Comparison of ENCODE assay signal across 8 cellular contexts in genomic region chr3:36540898-36541518, GRCh38.
DNase-seq lines count a peak whose midpoint lies in the region; ATAC-seq and TF ChIP-seq lines count a peak whose summit lies in the region.

No MANE protein-coding gene starts in this region.

- no peaks in the 10 kb centered on the region for H3K36me3 Mint-ChIP-seq in activated naive CD4-positive, alpha-beta T cell treated with anti-CD3 and anti-CD28 coated beads, Interleukin-2, amount 50 U/mL, for 72 hours
- no peaks in the 10 kb centered on the region for H3K36me3 Mint-ChIP-seq in T-cell

- H3K4me3 ChIP-seq in lung, result no peak overlapping the region

- WGBS in lung, 2 donors, result 64 to 66% methylated on average over 3 of the region's 3 CpGs

- no peaks in the 10 kb centered on the region for H3K27me3 ChIP-seq in lung (ENCODE audit: control insufficient read depth, insufficient read depth)

- DNase-seq in DMS53 (lab: John Stamatoyannopoulos, UW) (peak; percentile 44), HuH-7.5 (ENCODE audit: low spot score) (peak; percentile 19), astrocyte of the hippocampus (ENCODE audit: low read depth, low spot score) (peak; percentile 68), lung (ENCODE audit: low spot score) (no peak), Ammon's horn (ENCODE audit: low spot score) (no peak), NCI-H2171 treated with DMSO at 0.1 percent for 48 hours (lab: John Stamatoyannopoulos, UW) (no peak), T-cell (no peak)
- no peak for DNase-seq in activated naive CD4-positive, alpha-beta T cell treated with anti-CD3 and anti-CD28 coated beads, Interleukin-2, amount 50 U/mL, for 72 hours (ENCODE audit: low spot score in 2 of 2)

- H3K27me3 Mint-ChIP-seq in T-cell, result peaks cover 3 to 8% of the 10 kb centered on the region in 2 donors

- ATAC-seq in lung (ENCODE audit: insufficient read depth, low FRiP score) (no peak), T-cell (replicated peaks in 1 of 4) (no peak)
- ATAC-seq in activated naive CD4-positive, alpha-beta T cell treated with anti-CD3 and anti-CD28 coated beads, Interleukin-2, amount 50 U/mL, for 72 hours, result no peak

- no peak overlapping the region for H3K27ac Mint-ChIP-seq in activated naive CD4-positive, alpha-beta T cell treated with anti-CD3 and anti-CD28 coated beads, Interleukin-2, amount 50 U/mL, for 72 hours
- no peak overlapping the region for H3K27ac Mint-ChIP-seq in T-cell

- H3K36me3 ChIP-seq in lung (ENCODE audit: control insufficient read depth in 2 of 2, insufficient read depth in 2 of 2, low read length in 2 of 2), result no peaks in the 10 kb centered on the region

- no peaks in the 10 kb centered on the region for H3K4me1 ChIP-seq in lung (ENCODE audit: control insufficient read depth in 2 of 2, insufficient read depth in 2 of 2, low read length in 2 of 2)

- CTCF ChIA-PET in T-cell (lab: Charles Lee), result interaction anchor here in 1 of 2 donors (1.2 kb wide), 1 partner anchor 207 kb away, joined by 3 read pairs; no protein-coding TSS in a partner anchor

- TF ChIP-seq CTCF in lung (IDR thresholded peaks at IDR 0.05; ENCODE audit: control extremely low read depth, extremely low read depth), result peak; percentile 16

- H3K9me3 Mint-ChIP-seq in activated naive CD4-positive, alpha-beta T cell treated with anti-CD3 and anti-CD28 coated beads, Interleukin-2, amount 50 U/mL, for 72 hours, result peaks cover 0 to 6% of the 10 kb centered on the region in 2 donors
- H3K9me3 Mint-ChIP-seq in T-cell, result no peaks in the 10 kb centered on the region

- H3K4me1 Mint-ChIP-seq in T-cell, result peaks cover 0 to 1% (median 0%) of the 10 kb centered on the region in 3 donors

- POLR2A ChIA-PET in T-cell (lab: Charles Lee), result no interaction called here

- H3K9me3 ChIP-seq in lung (ENCODE audit: control insufficient read depth in 2 of 2, insufficient read depth in 1 of 2, low read length in 1 of 2), result no peaks in the 10 kb centered on the region

- no peak overlapping the region for H3K4me3 Mint-ChIP-seq in T-cell

- no peak overlapping the region for H3K27ac ChIP-seq in lung (ENCODE audit: low read depth in 1 of 2, low read length in 1 of 2)

Comparison
In these comparisons a context has a peak if more than half of its experiments do, and no peak if none do; other contexts are left out.
1. DNase-seq: peak in DMS53 (single experiment), HuH-7.5 (single experiment) and astrocyte of the hippocampus (single experiment); none in lung (single experiment), Ammon's horn (single experiment), activated naive CD4-positive, alpha-beta T cell treated with anti-CD3 and anti-CD28 coated beads, Interleukin-2, amount 50 U/mL, for 72 hours (0 of 2), NCI-H2171 treated with DMSO at 0.1 percent for 48 hours (single experiment) and T-cell (0 of 34).